In the genomic region with DNA sequence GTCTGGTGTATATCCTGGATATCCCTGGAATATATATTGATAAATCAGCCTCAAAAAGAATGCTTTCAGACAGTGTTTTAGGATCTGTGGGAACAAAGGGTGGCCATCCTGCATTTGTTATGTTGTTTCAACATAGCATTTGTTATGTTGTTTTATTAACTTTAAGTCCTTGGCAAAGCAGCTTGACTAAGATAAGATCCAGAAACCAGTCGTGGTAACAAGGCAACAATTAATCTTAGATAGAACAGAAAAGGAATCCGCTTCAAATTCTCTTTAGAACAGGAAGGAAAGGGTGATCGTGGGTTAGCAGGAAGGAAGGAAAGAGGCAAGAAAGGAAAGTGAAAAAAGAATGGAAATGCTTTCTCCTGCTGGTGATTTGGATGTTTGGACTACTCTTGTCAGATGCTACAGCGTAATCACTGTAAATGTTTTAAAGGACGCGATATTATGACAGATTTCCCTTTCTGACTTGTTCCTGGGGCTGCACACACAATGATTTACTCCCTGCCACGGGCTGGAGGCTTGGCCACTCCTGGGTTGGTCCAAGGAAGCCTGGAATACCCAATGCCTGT, we compare ENCODE assay signal across 11 cellular contexts.
DNase-seq lines count a peak whose midpoint lies in the region; ATAC-seq, FAIRE-seq and TF ChIP-seq lines count a peak whose summit lies in the region.
"Had no signal": no experiment of that assay in that cellular context is flagged by ENCODE, and none has a peak within 500 bp of the region (broad histone marks: within the 10 kb centered on the region; RNA-seq: fewer than 3 reads in every experiment).

No MANE protein-coding gene starts in this region.

- H3K4me3 ChIP-seq in liver (ENCODE audit: low read depth in 1 of 3, low read length in 3 of 3) (no peak overlapping the region), HepG2 (replicated peaks in 1 of 3; ENCODE audit: insufficient read depth in 1 of 3, low read depth in 2 of 3, low read length in 3 of 3) (no peak overlapping the region), mesendoderm (ENCODE audit: low read length) (no peak overlapping the region), upper lobe of right lung (no peak overlapping the region), transverse colon (no peak overlapping the region), PC-9 (no peak overlapping the region)
- H3K4me3 ChIP-seq: adrenal gland had no signal

- DNase-seq in HepG2 (ENCODE audit: low spot score) (no peak), mesendoderm (no peak), upper lobe of right lung (no peak), GM10248 (ENCODE audit: extremely low spot score) (no peak), transverse colon (no peak), PC-9 (no peak)
- no peak for DNase-seq in activated T-helper 1 cell treated with anti-CD3 and anti-CD28 coated beads, Interleukin-12 subunit alpha, Interleukin-12 subunit beta, Interleukin-2, Interleukin-4 antibody, amounts not matched to agents 30 ng/mL and 10 ng/mL and 1 ng/mL, durations not matched to agents 14 hours and 24 hours and 36 hours (ENCODE audit: low spot score)
- DNase-seq: adrenal gland, naive B cell, NCI-H2107 had no signal

- H2BK5ac ChIP-seq in mesendoderm (ENCODE audit: low read length) = no peak overlapping the region

- H3K27ac Mint-ChIP-seq in activated T-helper 1 cell treated with anti-CD3 and anti-CD28 coated beads, Interleukin-12 subunit alpha, Interleukin-12 subunit beta, Interleukin-2, Interleukin-4 antibody, amounts not matched to agents 30 ng/mL and 10 ng/mL and 1 ng/mL, durations not matched to agents 14 hours and 24 hours and 36 hours = peak overlapping the region; percentile 84

- peaks cover 72% of the 10 kb centered on the region for H3K4me1 Mint-ChIP-seq in activated T-helper 1 cell treated with anti-CD3 and anti-CD28 coated beads, Interleukin-12 subunit alpha, Interleukin-12 subunit beta, Interleukin-2, Interleukin-4 antibody, amounts not matched to agents 30 ng/mL and 10 ng/mL and 1 ng/mL, durations not matched to agents 14 hours and 24 hours and 36 hours (ENCODE audit: low read depth)

- no peak overlapping the region for H3K4ac ChIP-seq in mesendoderm (ENCODE audit: low read depth, low read length)

- no peak overlapping the region for H4K5ac ChIP-seq in mesendoderm (ENCODE audit: low read length)

- TF ChIP-seq POLR2A in HepG2 (IDR thresholded peaks at IDR 0.05; ENCODE audit: insufficient read depth in 1 of 2, low read depth in 2 of 2, low read length in 2 of 2) (no peak), transverse colon (IDR thresholded peaks at IDR 0.05) (no peak)

- WGBS in liver = 64% methylated on average over 7 of the region's 7 CpGs
- WGBS in HepG2 (ENCODE audit: low lambda C conversion rate) = 2% methylated on average over 7 of the region's 7 CpGs
- no CpG with 5 or more reads among the region's 7 CpGs for WGBS in mesendoderm (ENCODE audit: extremely low coverage, insufficient coverage, low lambda C conversion rate)
- 43 to 57% methylated on average over 3 to 7 of the region's 7 CpGs for WGBS in transverse colon (ENCODE audit: low coverage in 1 of 2), 2 donors

- H2AFZ ChIP-seq in HepG2 (ENCODE audit: low read length) = no peak overlapping the region
- no peak overlapping the region for H2AFZ ChIP-seq in PC-9

- H4K20me1 ChIP-seq in HepG2 (ENCODE audit: insufficient read depth, low read length) = no peaks in the 10 kb centered on the region
- H4K20me1 ChIP-seq in PC-9 (ENCODE audit: insufficient read depth) = no peaks in the 10 kb centered on the region

- H3K79me1 ChIP-seq in mesendoderm (ENCODE audit: low read length) = no peaks in the 10 kb centered on the region

- H3K18ac ChIP-seq in mesendoderm (ENCODE audit: low read length) = no peak overlapping the region

- peaks cover 14% of the 10 kb centered on the region for H3K36me3 Mint-ChIP-seq in activated T-helper 1 cell treated with anti-CD3 and anti-CD28 coated beads, Interleukin-12 subunit alpha, Interleukin-12 subunit beta, Interleukin-2, Interleukin-4 antibody, amounts not matched to agents 30 ng/mL and 10 ng/mL and 1 ng/mL, durations not matched to agents 14 hours and 24 hours and 36 hours (ENCODE audit: low read depth)
- H3K36me3 Mint-ChIP-seq: naive B cell had no signal

- peaks cover 1% of the 10 kb centered on the region for H3K27me3 Mint-ChIP-seq in activated T-helper 1 cell treated with anti-CD3 and anti-CD28 coated beads, Interleukin-12 subunit alpha, Interleukin-12 subunit beta, Interleukin-2, Interleukin-4 antibody, amounts not matched to agents 30 ng/mL and 10 ng/mL and 1 ng/mL, durations not matched to agents 14 hours and 24 hours and 36 hours (ENCODE audit: insufficient read depth)

- in situ Hi-C loops in HepG2 (cut with HindIII; ENCODE audit: extremely low pct_ligation_motif_present, low pct_unique_long_range_greater_than_20kb) (no loop called here), transverse colon (cut with MboI; ENCODE audit: low pct_ligation_motif_present in 1 of 4, low pct_unique_long_range_greater_than_20kb in 1 of 4, low sequenced_read_pairs in 3 of 4) (no loop called here)

- H2BK120ac ChIP-seq in mesendoderm (ENCODE audit: low read depth, low read length) = no peak overlapping the region

- TF ChIP-seq CTCF in liver (IDR thresholded peaks at IDR 0.05; ENCODE audit: low read depth, low read length, missing input control) (no peak), HepG2 (CRISPR knock-in tag; IDR thresholded peaks at IDR 0.05) (no peak), upper lobe of right lung (IDR thresholded peaks at IDR 0.05) (no peak), GM10248 (IDR thresholded peaks at IDR 0.05; ENCODE audit: control extremely low read depth, extremely low read depth, low read depth, missing control alignments) (no peak), transverse colon (IDR thresholded peaks at IDR 0.05) (no peak), PC-9 (conservative IDR thresholded peaks at IDR 0.05) (no peak)

- FAIRE-seq in HepG2 (lab: Jason Lieb, UNC) = no peak

- H2BK15ac ChIP-seq in mesendoderm (replicated peaks; ENCODE audit: low read depth) = no peak overlapping the region

- intact Hi-C loops in HepG2 (cut with micrococcal nuclease; ENCODE audit: unreplicated experiment) = no loop called here
- intact Hi-C loops in activated T-helper 1 cell treated with anti-CD3 and anti-CD28 coated beads, Interleukin-12 subunit alpha, Interleukin-12 subunit beta, Interleukin-2, Interleukin-4 antibody, amounts not matched to agents 30 ng/mL and 10 ng/mL and 1 ng/mL, durations not matched to agents 14 hours and 24 hours and 36 hours (cut with micrococcal nuclease) = loop anchor here (1.0 to 2.0 kb wide), 3 partner anchors 14 to 68 kb away; no protein-coding TSS in a partner anchor
- intact Hi-C loops in upper lobe of right lung (cut with DNase I) = no loop called here
- intact Hi-C loops in transverse colon (cut with DNase I; ENCODE audit: low total_unique reads) = no loop called here
- intact Hi-C loops in PC-9 (cut with micrococcal nuclease; ENCODE audit: unreplicated experiment) = no loop called here

- H3K9me3 ChIP-seq in liver (ENCODE audit: control insufficient read depth in 4 of 4, low read length in 3 of 4) = no peaks in the 10 kb centered on the region
- H3K9me3 ChIP-seq in HepG2 (ENCODE audit: low read length) = no peaks in the 10 kb centered on the region
- no peaks in the 10 kb centered on the region for H3K9me3 ChIP-seq in upper lobe of right lung
- H3K9me3 ChIP-seq in transverse colon = no peaks in the 10 kb centered on the region
- H3K9me3 ChIP-seq in PC-9 (ENCODE audit: insufficient read depth, low read depth) = no peaks in the 10 kb centered on the region
- H3K9me3 ChIP-seq: adrenal gland had no signal

- TF ChIP-seq EP300 in HepG2 (IDR thresholded peaks at IDR 0.05; ENCODE audit: low read depth in 2 of 2, low read length in 2 of 2) (no peak), HepG2 (CRISPR knock-in tag; IDR thresholded peaks at IDR 0.05; ENCODE audit: borderline replicate concordance) (no peak), transverse colon (IDR thresholded peaks at IDR 0.05; ENCODE audit: low read depth) (no peak)

- H3K9me2 ChIP-seq in PC-9 (ENCODE audit: insufficient read depth) = no peaks in the 10 kb centered on the region

- CTCF ChIA-PET in HepG2 (lab: Yijun Ruan, JAX; ENCODE audit: low intra/inter-chr PET ratio, low total read pairs) (no interaction called here), GM10248 (lab: Yijun Ruan, JAX) (interaction anchor here (1.3 to 1.6 kb wide), 3 partner anchors 11 to 12 kb away, joined by 4 to 7 read pairs (median 4); no protein-coding TSS in a partner anchor), PC-9 (lab: Charles Lee) (no interaction called here)

- H3K9me3 Mint-ChIP-seq in activated T-helper 1 cell treated with anti-CD3 and anti-CD28 coated beads, Interleukin-12 subunit alpha, Interleukin-12 subunit beta, Interleukin-2, Interleukin-4 antibody, amounts not matched to agents 30 ng/mL and 10 ng/mL and 1 ng/mL, durations not matched to agents 14 hours and 24 hours and 36 hours = no peaks in the 10 kb centered on the region
- H3K9me3 Mint-ChIP-seq: naive B cell had no signal

- no peaks in the 10 kb centered on the region for H3K36me3 ChIP-seq in liver (ENCODE audit: control insufficient read depth in 4 of 4, insufficient read depth in 3 of 4, low read depth in 1 of 4, low read length in 3 of 4)
- no peaks in the 10 kb centered on the region for H3K36me3 ChIP-seq in HepG2 (replicated peaks in 1 of 2; ENCODE audit: control insufficient read depth in 1 of 2, insufficient read depth in 2 of 2, low read length in 2 of 2)
- H3K36me3 ChIP-seq in mesendoderm (ENCODE audit: control insufficient read depth, insufficient read depth, low read length) = no peaks in the 10 kb centered on the region
- no peaks in the 10 kb centered on the region for H3K36me3 ChIP-seq in upper lobe of right lung
- H3K36me3 ChIP-seq in transverse colon = no peaks in the 10 kb centered on the region
- H3K36me3 ChIP-seq in PC-9 (ENCODE audit: low read depth) = no peaks in the 10 kb centered on the region
- H3K36me3 ChIP-seq: adrenal gland had no signal

- H3K23ac ChIP-seq in mesendoderm (ENCODE audit: low read length) = peak overlapping the region; percentile 91

- H3K27me3 ChIP-seq in liver (ENCODE audit: control insufficient read depth in 4 of 4, insufficient read depth in 4 of 4, low read length in 3 of 4) (no peaks in the 10 kb centered on the region), HepG2 (ENCODE audit: control insufficient read depth in 1 of 2, insufficient read depth in 2 of 2, low read length in 2 of 2) (no peaks in the 10 kb centered on the region), mesendoderm (ENCODE audit: insufficient read depth, low read length, poor library complexity) (no peaks in the 10 kb centered on the region), upper lobe of right lung (no peaks in the 10 kb centered on the region), transverse colon (no peaks in the 10 kb centered on the region), PC-9 (ENCODE audit: insufficient read depth, low read depth) (peaks cover 79% of the 10 kb centered on the region)
- H3K27me3 ChIP-seq: adrenal gland had no signal

- H3K9ac ChIP-seq in liver (ENCODE audit: low read depth in 1 of 2, low read length in 2 of 2) (no peak overlapping the region), HepG2 (ENCODE audit: insufficient read depth, low read depth, low read length) (no peak overlapping the region), mesendoderm (ENCODE audit: low read length) (no peak overlapping the region)

- peak overlapping the region; percentile 13 for H3K4me3 Mint-ChIP-seq in activated T-helper 1 cell treated with anti-CD3 and anti-CD28 coated beads, Interleukin-12 subunit alpha, Interleukin-12 subunit beta, Interleukin-2, Interleukin-4 antibody, amounts not matched to agents 30 ng/mL and 10 ng/mL and 1 ng/mL, durations not matched to agents 14 hours and 24 hours and 36 hours

- POLR2A ChIA-PET in HepG2 (lab: Yijun Ruan, JAX) (no interaction called here), GM10248 (lab: Yijun Ruan, JAX) (interaction anchor here (1.3 kb wide), 1 partner anchor 27 kb away, joined by 5 read pairs; no protein-coding TSS in a partner anchor), PC-9 (lab: Charles Lee; ENCODE audit: unreplicated experiment) (no interaction called here)

- H3K27ac ChIP-seq in liver (ENCODE audit: low read depth in 1 of 2, low read length in 2 of 2) (peak overlapping the region in 1 of 2 donors; percentile 42), HepG2 (ENCODE audit: extremely low read length, insufficient read depth, low read length) (no peak overlapping the region), mesendoderm (ENCODE audit: low read depth, low read length) (no peak overlapping the region), upper lobe of right lung (peak overlapping the region; percentile 51), transverse colon (no peak overlapping the region), PC-9 (no peak overlapping the region)

- H3K4me2 ChIP-seq in HepG2 (ENCODE audit: low read depth, low read length) = no peak overlapping the region
- no peak overlapping the region for H3K4me2 ChIP-seq in mesendoderm (ENCODE audit: low read length)
- H3K4me2 ChIP-seq in PC-9 = no peak overlapping the region

- H3K56ac ChIP-seq in mesendoderm (ENCODE audit: low read length) = peak overlapping the region; percentile 62

- no peaks in the 10 kb centered on the region for H3F3A ChIP-seq in PC-9 (ENCODE audit: insufficient read depth, low read depth)

- ATAC-seq in HepG2 (no peak), upper lobe of right lung (no peak)

- no peak overlapping the region for H4K8ac ChIP-seq in mesendoderm (ENCODE audit: low read depth, low read length)

- BruUV-seq in HepG2 (replicated peaks; lab: Mats Ljungman, UMichigan) = no TSS peak
- no TSS peak for BruUV-seq in PC-9 (replicated peaks; lab: Mats Ljungman, UMichigan)

- peak overlapping the region; percentile 49 for H2AK5ac ChIP-seq in mesendoderm (ENCODE audit: low read length)

- H3K4me1 ChIP-seq in liver (ENCODE audit: control insufficient read depth in 4 of 4, insufficient read depth in 4 of 4, low read length in 3 of 4) (no peaks in the 10 kb centered on the region), HepG2 (ENCODE audit: insufficient read depth, low read length) (no peaks in the 10 kb centered on the region), mesendoderm (ENCODE audit: control insufficient read depth, low read depth, low read length) (peaks cover 3% of the 10 kb centered on the region), upper lobe of right lung (peaks cover 18% of the 10 kb centered on the region), transverse colon (peaks cover 0 to 17% (median 6%) of the 10 kb centered on the region in 4 donors), PC-9 (replicated peaks; ENCODE audit: insufficient read depth) (no peaks in the 10 kb centered on the region)
- H3K4me1 ChIP-seq: adrenal gland had no signal

- H3K79me2 ChIP-seq in HepG2 (ENCODE audit: insufficient read depth, low read length) = no peaks in the 10 kb centered on the region
- no peaks in the 10 kb centered on the region for H3K79me2 ChIP-seq in mesendoderm (ENCODE audit: control insufficient read depth, insufficient read depth, low read length)
- H3K79me2 ChIP-seq in PC-9 (ENCODE audit: low read depth) = no peaks in the 10 kb centered on the region

- no peak for TF ChIP-seq RAD21 in liver (IDR thresholded peaks at IDR 0.05)
- no peak for TF ChIP-seq RAD21 in HepG2 (CRISPR knock-in tag; IDR thresholded peaks at IDR 0.05)
